8 cellular contexts compared by ENCODE assay signal in genomic region chr1:51330331-51331201, GRCh38. TPM values are rescaled to one million over a fixed set of nuclear protein-coding genes. Genes with fewer than 3 reads are reported as not detected.
DNase-seq lines count a peak whose midpoint lies in the region; ATAC-seq, FAIRE-seq and TF ChIP-seq lines count a peak whose summit lies in the region.

Gene TTC39A (minus strand): TSS chr1:51330562. CDS start chr1:51330477, 85 bp downstream.

- TF ChIP-seq CTCF in fibroblast of villous mesenchyme (IDR thresholded peaks at IDR 0.05; ENCODE audit: insufficient read depth, low read depth, low read length) (no peak), pancreas (IDR thresholded peaks at IDR 0.05) (no peak)

- H3K4me1 ChIP-seq in SJCRH30 = peaks cover 11% of the 10 kb centered on the region
- H3K4me1 ChIP-seq in pancreas = peaks cover 0 to 15% (median 8%) of the 10 kb centered on the region in 3 donors

- H3K27me3 ChIP-seq in SJCRH30 (no peaks in the 10 kb centered on the region), pancreas (no peaks in the 10 kb centered on the region)

- H3K9me3 ChIP-seq in SJCRH30 (replicated peaks) = no peaks in the 10 kb centered on the region
- no peaks in the 10 kb centered on the region for H3K9me3 ChIP-seq in pancreas

- ATAC-seq in pancreas (peak; percentile 2 to 20 (median 10)), GM19324 (IDR thresholded peaks at IDR 0.05; ENCODE audit: low FRiP score, unreplicated experiment) (no peak)

- 3 to 6% methylated on average over 43 to 87 of the region's 87 CpGs for WGBS in pancreas, 2 donors

- intact Hi-C loops in pancreas (cut with DNase I) = no loop called here

- H3K4me3 ChIP-seq in SJCRH30 (peak within 1 kb of the TSS; percentile 47), fibroblast of villous mesenchyme (ENCODE audit: low read depth, low read length) (peak within 1 kb of the TSS; percentile 43), pancreas (peak within 1 kb of the TSS; percentile 12 to 62 (median 42))

- TF ChIP-seq POLR2A in GM12892 (IDR thresholded peaks at IDR 0.05; ENCODE audit: low read depth, low read length) = no peak

- DNase-seq in NCI-H748 (lab: John Stamatoyannopoulos, UW; ENCODE audit: unreplicated experiment) (peak; percentile 50), NCI-H748 treated with DMSO at 0.1 percent for 48 hours (lab: John Stamatoyannopoulos, UW) (no peak), SJCRH30 (no peak), fibroblast of villous mesenchyme (ENCODE audit: low read depth) (no peak), pancreas (peak in 4 of 6 donors; percentile 41 to 77 (median 69)), GM12892 (ENCODE audit: insufficient read length) (no peak), NCI-H226 (no peak)

- H3K36me3 ChIP-seq in SJCRH30 = no peaks in the 10 kb centered on the region
- H3K36me3 ChIP-seq in pancreas = no peaks in the 10 kb centered on the region

- H3K27ac ChIP-seq in SJCRH30 (no peak within 1 kb of the TSS), pancreas (peak within 1 kb of the TSS; percentile 65 to 91 (median 70))

- FAIRE-seq in pancreas (lab: Jason Lieb, UNC) (no peak), GM12892 (lab: Jason Lieb, UNC) (no peak)

RNA-seq across cellular contexts. Expression of gene TTC39A, which starts in this region (rescaled TPM):
- total RNA-seq in SJCRH30 (2014; rRNA removed; shearing (Covaris generic)) = 0.14 and 0.73 TPM in 2 replicates
- total RNA-seq in fibroblast of villous mesenchyme (0.43 and 0.64 TPM in 2 replicates), pancreas (10 to 100 TPM; 11.7 to 28.4 (median 16.0) TPM)
- 10 to 100 TPM; 10.5 to 18.3 TPM for polyA plus RNA-seq in pancreas
- 2.0 TPM for polyA plus RNA-seq in GM12892 (2012; ENCODE audit: missing spikeins)

Comparison
In these comparisons a context has a peak if more than half of its experiments do, and no peak if none do; other contexts are left out.
1. DNase-seq: peak in NCI-H748 (single experiment) and pancreas (4 of 6); none in NCI-H748 treated with DMSO at 0.1 percent for 48 hours (single experiment), SJCRH30 (0 of 2), fibroblast of villous mesenchyme (single experiment), GM12892 (single experiment) and NCI-H226 (single experiment).
2. Peak in every context shown above with its lines, with median percentiles within 50 percentile points of each other: H3K4me3 ChIP-seq.